In genomic region chr6:134276891-134277377, GRCh38 we compare ENCODE assay signal across 8 cellular contexts. TPM values are rescaled to one million over a fixed set of nuclear protein-coding genes. Genes with fewer than 3 reads are reported as not detected.
A peak's percentile ranks its signal among the peaks of the same experiment; 100 is the strongest.
DNase-seq lines count a peak whose midpoint lies in the region; TF ChIP-seq lines count a peak whose summit lies in the region.
"Not testable (repeated sequence)": the region's sequence is repeated elsewhere in the genome, so short reads cannot be mapped to it uniquely, and the experiment has no call there.

No MANE protein-coding gene starts in this region.

- not testable (repeated sequence) for H3K27me3 Mint-ChIP-seq in T-helper 1 cell treated with Interleukin-12 subunit alpha and Interleukin-12 subunit beta and Interleukin-4 antibody, amounts not matched to agents 30 μg/mL and 1 μg/mL, for 36 hours (ENCODE audit: low read depth); activated naive CD4-positive, alpha-beta T cell treated with anti-CD3 and anti-CD28 coated beads, Interleukin-2, amount 50 U/mL, for 24 hours; dendritic cell treated with granulocyte-macrophage colony-stimulating factor and Interleukin-4, amounts not matched to agents 40 ng/mL and 50 ng/mL, for 4 days; neural progenitor cell (ENCODE audit: insufficient read depth, low read depth)

- H3K9me3 Mint-ChIP-seq in T-helper 1 cell treated with Interleukin-12 subunit alpha and Interleukin-12 subunit beta and Interleukin-4 antibody, amounts not matched to agents 30 μg/mL and 1 μg/mL, for 36 hours; activated naive CD4-positive, alpha-beta T cell treated with anti-CD3 and anti-CD28 coated beads, Interleukin-2, amount 50 U/mL, for 24 hours; dendritic cell treated with granulocyte-macrophage colony-stimulating factor and Interleukin-4, amounts not matched to agents 40 ng/mL and 50 ng/mL, for 4 days; neural progenitor cell: not testable (repeated sequence)

- DNase-seq in DMS79 treated with DMSO at 0.1 percent for 48 hours (lab: John Stamatoyannopoulos, UW) (peak; percentile 10), M059J (ENCODE audit: low read depth) (peak; percentile 70), thyroid gland (peak; percentile 63 to 66)
- peak; percentile 21 for DNase-seq in activated T-cell treated with anti-CD3 and anti-CD28 coated beads, Interleukin-2, amount 50 U/mL, for 1 hour
- not testable (repeated sequence) for DNase-seq in neural progenitor cell (ENCODE audit: low spot score)

- WGBS in thyroid gland, 2 donors: 59 to 61% methylated on average over 4 of the region's 4 CpGs

- H3K4me3 Mint-ChIP-seq in T-helper 1 cell treated with Interleukin-12 subunit alpha and Interleukin-12 subunit beta and Interleukin-4 antibody, amounts not matched to agents 30 μg/mL and 1 μg/mL, for 36 hours: peak overlapping the region; percentile 41
- not testable (repeated sequence) for H3K4me3 Mint-ChIP-seq in activated naive CD4-positive, alpha-beta T cell treated with anti-CD3 and anti-CD28 coated beads, Interleukin-2, amount 50 U/mL, for 24 hours; neural progenitor cell
- peak overlapping the region; percentile 32 for H3K4me3 Mint-ChIP-seq in dendritic cell treated with granulocyte-macrophage colony-stimulating factor and Interleukin-4, amounts not matched to agents 40 ng/mL and 50 ng/mL, for 4 days

- not testable (repeated sequence) for H3K36me3 ChIP-seq in neural progenitor cell, thyroid gland

- not testable (repeated sequence) for H3K27me3 ChIP-seq in neural progenitor cell, thyroid gland

- H3K79me2 ChIP-seq in neural progenitor cell (ENCODE audit: low read depth): not testable (repeated sequence)

- H3K4me1 Mint-ChIP-seq in T-helper 1 cell treated with Interleukin-12 subunit alpha and Interleukin-12 subunit beta and Interleukin-4 antibody, amounts not matched to agents 30 μg/mL and 1 μg/mL, for 36 hours (ENCODE audit: low read depth): peaks cover 35% of the 10 kb centered on the region
- H3K4me1 Mint-ChIP-seq in activated naive CD4-positive, alpha-beta T cell treated with anti-CD3 and anti-CD28 coated beads, Interleukin-2, amount 50 U/mL, for 24 hours: peaks cover 32% of the 10 kb centered on the region
- H3K4me1 Mint-ChIP-seq in dendritic cell treated with granulocyte-macrophage colony-stimulating factor and Interleukin-4, amounts not matched to agents 40 ng/mL and 50 ng/mL, for 4 days (ENCODE audit: low read depth): peaks cover 37% of the 10 kb centered on the region
- not testable (repeated sequence) for H3K4me1 Mint-ChIP-seq in neural progenitor cell

- H4K20me1 ChIP-seq in neural progenitor cell (ENCODE audit: low read depth): not testable (repeated sequence)

- H3K4me3 ChIP-seq in neural progenitor cell; thyroid gland (replicated peaks in 1 of 3): not testable (repeated sequence)

- H3K4me1 ChIP-seq in neural progenitor cell: not testable (repeated sequence)
- H3K4me1 ChIP-seq in thyroid gland: peaks cover 6 to 12% of the 10 kb centered on the region in 2 donors

- not testable (repeated sequence) for H3K4me2 ChIP-seq in neural progenitor cell

- not testable (repeated sequence) for H3F3A ChIP-seq in neural progenitor cell (ENCODE audit: low read depth)

- not testable (repeated sequence) for H3K36me3 Mint-ChIP-seq in T-helper 1 cell treated with Interleukin-12 subunit alpha and Interleukin-12 subunit beta and Interleukin-4 antibody, amounts not matched to agents 30 μg/mL and 1 μg/mL, for 36 hours (ENCODE audit: low read depth); activated naive CD4-positive, alpha-beta T cell treated with anti-CD3 and anti-CD28 coated beads, Interleukin-2, amount 50 U/mL, for 24 hours; dendritic cell treated with granulocyte-macrophage colony-stimulating factor and Interleukin-4, amounts not matched to agents 40 ng/mL and 50 ng/mL, for 4 days (ENCODE audit: low read depth); neural progenitor cell

- H3K9me3 ChIP-seq in neural progenitor cell (ENCODE audit: low read depth); thyroid gland: not testable (repeated sequence)

- H3K27ac Mint-ChIP-seq in T-helper 1 cell treated with Interleukin-12 subunit alpha and Interleukin-12 subunit beta and Interleukin-4 antibody, amounts not matched to agents 30 μg/mL and 1 μg/mL, for 36 hours: peak overlapping the region; percentile 77
- H3K27ac Mint-ChIP-seq in activated naive CD4-positive, alpha-beta T cell treated with anti-CD3 and anti-CD28 coated beads, Interleukin-2, amount 50 U/mL, for 24 hours: peak overlapping the region; percentile 32
- H3K27ac Mint-ChIP-seq in dendritic cell treated with granulocyte-macrophage colony-stimulating factor and Interleukin-4, amounts not matched to agents 40 ng/mL and 50 ng/mL, for 4 days: peak overlapping the region; percentile 80
- not testable (repeated sequence) for H3K27ac Mint-ChIP-seq in neural progenitor cell

- not testable (repeated sequence) for TF ChIP-seq POLR2A in thyroid gland (IDR thresholded peaks at IDR 0.05)

- H3K27ac ChIP-seq in neural progenitor cell: not testable (repeated sequence)
- H3K27ac ChIP-seq in thyroid gland: peak overlapping the region; percentile 34 to 41 (median 38)

- not testable (repeated sequence) for TF ChIP-seq CTCF in neural progenitor cell (IDR thresholded peaks at IDR 0.05); thyroid gland (IDR thresholded peaks at IDR 0.05)

- peak overlapping the region; percentile 57 for H2AFZ ChIP-seq in neural progenitor cell (replicated peaks)

- H3K9ac ChIP-seq in neural progenitor cell: not testable (repeated sequence)

- intact Hi-C loops in dendritic cell treated with granulocyte-macrophage colony-stimulating factor and Interleukin-4, amounts not matched to agents 40 ng/mL and 50 ng/mL, for 4 days (cut with micrococcal nuclease): loop anchor here (5.0 kb wide), 1 partner anchor 45 kb away; no protein-coding TSS in a partner anchor
- intact Hi-C loops in thyroid gland (cut with DNase I): not testable (repeated sequence)

RNA-seq across cellular contexts. Expression of gene SGK1, which starts 41.0 kb away (rescaled TPM):
- total RNA-seq in M059J (2014; rRNA removed; shearing (Covaris generic)): 53.2 and 112 TPM in 2 replicates
- total RNA-seq in neural progenitor cell (ENCODE audit: low replicate concordance) (11.2 and 15.8 TPM in 2 replicates), thyroid gland (100 to 1,000 TPM; 151 to 361 (median 194) TPM)
